Comparison of ENCODE assay signal across 35 cellular contexts in the genomic region with DNA sequence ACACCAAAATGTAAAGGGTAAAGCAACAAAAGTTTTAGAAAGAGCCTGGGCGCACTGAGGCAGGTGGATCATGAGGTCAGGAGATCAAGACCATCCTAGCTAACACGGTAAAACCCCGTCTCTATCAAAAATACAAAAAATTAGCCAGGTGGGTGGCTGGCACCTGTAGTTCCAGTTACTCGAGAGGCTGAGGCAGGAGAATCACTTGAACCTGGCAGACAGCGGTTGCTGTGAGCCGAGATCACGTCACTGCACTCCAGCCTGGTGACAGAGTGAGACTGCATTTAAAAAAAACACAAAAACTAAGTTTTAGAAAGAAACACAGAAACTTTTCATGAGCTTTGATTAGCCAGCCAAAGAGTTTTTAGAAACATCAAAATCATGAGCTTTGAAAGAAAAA.
DNase-seq lines count a peak whose midpoint lies in the region; ATAC-seq and TF ChIP-seq lines count a peak whose summit lies in the region.
"Had no signal": no experiment of that assay in that cellular context is flagged by ENCODE, and none has a peak within 500 bp of the region (broad histone marks: within the 10 kb centered on the region; RNA-seq: fewer than 3 reads in every experiment).

No MANE protein-coding gene starts in this region.

- WGBS in mammary epithelial cell (ENCODE audit: low coverage, missing lambda C conversion rate) = 99% methylated on average over 7 of the region's 7 CpGs
- 51 to 75% methylated on average over 7 of the region's 7 CpGs for WGBS in thyroid gland, 2 donors

- POLR2A ChIA-PET in MCF 10A (lab: Yijun Ruan, JAX) = interaction anchor here (0.6 to 20.2 kb wide), 9 partner anchors 10 to 225 kb away, joined by 3 to 462 read pairs (median 4); partner anchors contain the start of gene APBB2

- no peak for ATAC-seq in RWPE2 (ENCODE audit: low read depth)
- ATAC-seq in GM18861 (IDR thresholded peaks at IDR 0.05; ENCODE audit: unreplicated experiment) = no peak
- ATAC-seq: A549; CD8-positive, alpha-beta T cell had no signal

- no peaks in the 10 kb centered on the region for H4K20me1 ChIP-seq in mammary epithelial cell (ENCODE audit: insufficient read depth, low read length)
- H4K20me1 ChIP-seq: BLaER1 had no signal

- H3K27ac ChIP-seq in mammary epithelial cell (ENCODE audit: insufficient read depth, low read depth, low read length) (no peak overlapping the region), RWPE2 (ENCODE audit: poor library complexity, severe bottlenecking) (peak overlapping the region; percentile 78), ascending aorta (peak overlapping the region; percentile 10 to 22), thyroid gland (peak overlapping the region; percentile 75 to 95 (median 91))
- H3K27ac ChIP-seq: 22Rv1; A549; BLaER1; BLaER1 treated with 17β-estradiol and CSF1 and Interleukin-3, amounts not matched to agents 10 nM and 100 nM; C4-2B had no signal

- CTCF ChIA-PET in MCF 10A (lab: Yijun Ruan, JAX) (interaction anchor here (0.6 to 1.5 kb wide), 4 partner anchors 14 to 161 kb away, joined by 3 to 4 read pairs (median 4); no protein-coding TSS in a partner anchor), mammary epithelial cell (lab: Charles Lee; ENCODE audit: low non-redundant PET) (no interaction called here)

- TF ChIP-seq POLR2A in thyroid gland (IDR thresholded peaks at IDR 0.05) = peak in 1 of 2 donors; percentile 59

- H3K27me3 Mint-ChIP-seq in MCF 10A (ENCODE audit: insufficient read depth, unreplicated experiment) = no peaks in the 10 kb centered on the region
- H3K27me3 Mint-ChIP-seq in activated T-helper 2 cell treated with anti-CD3 and anti-CD28 coated beads, Interferon-gamma antibody, Interleukin-2, Interleukin-4, amounts not matched to agents 10 μg/mL and 5 μg/mL and 100 μg/mL, durations not matched to agents 14 hours and 24 hours and 36 hours (ENCODE audit: low read depth) = no peaks in the 10 kb centered on the region
- H3K27me3 Mint-ChIP-seq: CD8-positive, alpha-beta memory T cell had no signal

- H3K27me3 ChIP-seq in mammary epithelial cell (ENCODE audit: insufficient read depth, low read length) (no peaks in the 10 kb centered on the region), RWPE2 (ENCODE audit: insufficient read depth, poor library complexity, severe bottlenecking) (no peaks in the 10 kb centered on the region), ascending aorta (no peaks in the 10 kb centered on the region), thyroid gland (no peaks in the 10 kb centered on the region)
- H3K27me3 ChIP-seq: BE2C; BLaER1; BLaER1 treated with 17β-estradiol and CSF1 and Interleukin-3, amounts not matched to agents 10 nM and 100 nM had no signal

- H3K4me2 ChIP-seq in mammary epithelial cell (ENCODE audit: insufficient read depth, low read depth, low read length) = no peak overlapping the region
- H3K4me2 ChIP-seq: A549; BLaER1; BLaER1 treated with 17β-estradiol and CSF1 and Interleukin-3, amounts not matched to agents 10 nM and 100 nM had no signal

- BruUV-seq in MCF 10A (replicated peaks; lab: Mats Ljungman, UMichigan) (no TSS peak), mammary epithelial cell (replicated peaks; lab: Mats Ljungman, UMichigan) (no TSS peak)

- H3K36me3 ChIP-seq in mammary epithelial cell (ENCODE audit: insufficient read depth, low read length) (peaks cover 11% of the 10 kb centered on the region), RWPE2 (ENCODE audit: low read depth) (peaks cover 47% of the 10 kb centered on the region), ascending aorta (no peaks in the 10 kb centered on the region), thyroid gland (no peaks in the 10 kb centered on the region)
- H3K36me3 ChIP-seq: BE2C had no signal

- H3K9me3 ChIP-seq in mammary epithelial cell (replicated peaks; ENCODE audit: insufficient read depth, low read length) (peaks cover 2% of the 10 kb centered on the region), RWPE2 (ENCODE audit: severe bottlenecking) (no peaks in the 10 kb centered on the region), ascending aorta (no peaks in the 10 kb centered on the region), thyroid gland (no peaks in the 10 kb centered on the region)
- H3K9me3 ChIP-seq: A549, BE2C, BLaER1, Caco-2 had no signal

- TF ChIP-seq CTCF in MCF 10A (IDR thresholded peaks at IDR 0.05; ENCODE audit: unreplicated experiment) (no peak), mammary epithelial cell (conservative IDR thresholded peaks at IDR 0.05 in 1 of 2, IDR thresholded peaks at IDR 0.05 in 1 of 2; ENCODE audit: extremely low read depth in 1 of 2, insufficient read depth in 1 of 2, low read depth in 1 of 2, low read length in 2 of 2) (no peak), RWPE2 (IDR thresholded peaks at IDR 0.05; ENCODE audit: poor library complexity, severe bottlenecking) (no peak), ascending aorta (IDR thresholded peaks at IDR 0.05) (no peak), thyroid gland (IDR thresholded peaks at IDR 0.05) (no peak)

- peaks cover 47% of the 10 kb centered on the region for H3K4me1 Mint-ChIP-seq in MCF 10A (ENCODE audit: insufficient read depth, unreplicated experiment)
- no peaks in the 10 kb centered on the region for H3K4me1 Mint-ChIP-seq in activated T-helper 2 cell treated with anti-CD3 and anti-CD28 coated beads, Interferon-gamma antibody, Interleukin-2, Interleukin-4, amounts not matched to agents 10 μg/mL and 5 μg/mL and 100 μg/mL, durations not matched to agents 14 hours and 24 hours and 36 hours (ENCODE audit: low read depth)
- H3K4me1 Mint-ChIP-seq: B cell; CD14-positive monocyte; CD4-positive, alpha-beta memory T cell; CD4-positive, CD25-positive, alpha-beta regulatory T cell; CD8-positive, alpha-beta memory T cell had no signal

- H3K9me3 Mint-ChIP-seq in MCF 10A (ENCODE audit: unreplicated experiment) = no peaks in the 10 kb centered on the region
- no peaks in the 10 kb centered on the region for H3K9me3 Mint-ChIP-seq in activated T-helper 2 cell treated with anti-CD3 and anti-CD28 coated beads, Interferon-gamma antibody, Interleukin-2, Interleukin-4, amounts not matched to agents 10 μg/mL and 5 μg/mL and 100 μg/mL, durations not matched to agents 14 hours and 24 hours and 36 hours
- H3K9me3 Mint-ChIP-seq: CD4-positive, alpha-beta T cell; CD8-positive, alpha-beta T cell had no signal

- no peak for DNase-seq in MCF 10A (ENCODE audit: unreplicated experiment)
- no peak for DNase-seq in mammary epithelial cell
- DNase-seq in RWPE2 (ENCODE audit: low spot score) = no peak
- DNase-seq in ascending aorta (ENCODE audit: low spot score in 2 of 2) = no peak
- DNase-seq in thyroid gland = peak in 1 of 2 donors; percentile 79
- no peak for DNase-seq in activated T-helper 2 cell treated with anti-CD3 and anti-CD28 coated beads, Interferon-gamma antibody, Interleukin-2, Interleukin-4, amounts not matched to agents 10 μg/mL and 5 μg/mL and 100 μg/mL, durations not matched to agents 14 hours and 24 hours and 36 hours (ENCODE audit: low spot score)
- DNase-seq in stimulated activated CD4-positive, alpha-beta T cell treated with anti-CD3 and anti-CD28 coated beads, Interleukin-4, amount 100 ng/mL, for 24 hours = no peak
- DNase-seq: 8988T; ACHN; AML-193; BE2C; C1 segment of cervical spinal cord; Caco-2; Calu3; CD4-positive, alpha-beta memory T cell; CD4-positive, alpha-beta T cell; CD4-positive, CD25-positive, alpha-beta regulatory T cell; CD8-positive, alpha-beta memory T cell; CD8-positive, alpha-beta T cell; COR-L47; DMS 273 treated with DMSO at 0.1 percent for 48 hours; DMS153; DMS53; DMS79; DMS79 treated with DMSO at 0.1 percent for 48 hours; DND-41; EL had no signal

- H3K36me3 Mint-ChIP-seq in MCF 10A (ENCODE audit: insufficient read depth, unreplicated experiment) = peaks cover 38% of the 10 kb centered on the region
- H3K36me3 Mint-ChIP-seq in activated T-helper 2 cell treated with anti-CD3 and anti-CD28 coated beads, Interferon-gamma antibody, Interleukin-2, Interleukin-4, amounts not matched to agents 10 μg/mL and 5 μg/mL and 100 μg/mL, durations not matched to agents 14 hours and 24 hours and 36 hours (ENCODE audit: low read depth) = no peaks in the 10 kb centered on the region
- H3K36me3 Mint-ChIP-seq: CD4-positive, alpha-beta memory T cell; CD4-positive, CD25-positive, alpha-beta regulatory T cell; CD8-positive, alpha-beta memory T cell; CD8-positive, alpha-beta T cell had no signal

- peaks cover 91% of the 10 kb centered on the region for H3K79me2 ChIP-seq in mammary epithelial cell (ENCODE audit: insufficient read depth, low read length)

- H2AFZ ChIP-seq in mammary epithelial cell (ENCODE audit: low read depth, low read length) = no peak overlapping the region

- in situ Hi-C loops in mammary epithelial cell (cut with MboI; ENCODE audit: low sequenced_read_pairs in 2 of 2) = no loop called here

- H3K4me3 Mint-ChIP-seq in MCF 10A (ENCODE audit: unreplicated experiment) = no peak overlapping the region
- H3K4me3 Mint-ChIP-seq in activated T-helper 2 cell treated with anti-CD3 and anti-CD28 coated beads, Interferon-gamma antibody, Interleukin-2, Interleukin-4, amounts not matched to agents 10 μg/mL and 5 μg/mL and 100 μg/mL, durations not matched to agents 14 hours and 24 hours and 36 hours (ENCODE audit: low read depth) = no peak overlapping the region
- H3K4me3 Mint-ChIP-seq: B cell; CD14-positive monocyte; CD4-positive, alpha-beta memory T cell; CD4-positive, alpha-beta T cell; CD4-positive, CD25-positive, alpha-beta regulatory T cell; CD8-positive, alpha-beta memory T cell; CD8-positive, alpha-beta T cell had no signal

- peak overlapping the region; percentile 16 for H3K27ac Mint-ChIP-seq in MCF 10A (ENCODE audit: low read depth, unreplicated experiment)
- H3K27ac Mint-ChIP-seq in activated T-helper 2 cell treated with anti-CD3 and anti-CD28 coated beads, Interferon-gamma antibody, Interleukin-2, Interleukin-4, amounts not matched to agents 10 μg/mL and 5 μg/mL and 100 μg/mL, durations not matched to agents 14 hours and 24 hours and 36 hours = no peak overlapping the region
- H3K27ac Mint-ChIP-seq: B cell; CD14-positive monocyte; CD4-positive, alpha-beta memory T cell; CD4-positive, alpha-beta T cell; CD4-positive, CD25-positive, alpha-beta regulatory T cell; CD8-positive, alpha-beta T cell had no signal

- dilution Hi-C loops in mammary epithelial cell (cut with HindIII; ENCODE audit: low sequenced_read_pairs) = no loop called here

- no peak overlapping the region for H3K4me3 ChIP-seq in mammary epithelial cell (replicated peaks in 1 of 3; ENCODE audit: insufficient read depth in 1 of 3, low read depth in 2 of 3, low read length in 3 of 3)
- no peak overlapping the region for H3K4me3 ChIP-seq in RWPE2 (ENCODE audit: severe bottlenecking)
- H3K4me3 ChIP-seq in ascending aorta = no peak overlapping the region
- no peak overlapping the region for H3K4me3 ChIP-seq in thyroid gland (replicated peaks in 1 of 3)
- H3K4me3 ChIP-seq: A549; BLaER1; BLaER1 treated with 17β-estradiol and CSF1 and Interleukin-3, amounts not matched to agents 10 nM and 100 nM had no signal

- peaks cover 40% of the 10 kb centered on the region for H3K4me1 ChIP-seq in mammary epithelial cell (ENCODE audit: insufficient read depth, low read length)
- peaks cover 53% of the 10 kb centered on the region for H3K4me1 ChIP-seq in RWPE2 (ENCODE audit: insufficient read depth, poor library complexity, severe bottlenecking)
- peaks cover 11 to 49% of the 10 kb centered on the region in 2 donors for H3K4me1 ChIP-seq in ascending aorta
- peaks cover 53 to 65% of the 10 kb centered on the region in 2 donors for H3K4me1 ChIP-seq in thyroid gland
- H3K4me1 ChIP-seq: BE2C had no signal

- no peak overlapping the region for H3K9ac ChIP-seq in mammary epithelial cell (ENCODE audit: insufficient read depth, low read length)
- H3K9ac ChIP-seq: BLaER1; BLaER1 treated with 17β-estradiol and CSF1 and Interleukin-3, amounts not matched to agents 10 nM and 100 nM had no signal

- intact Hi-C loops in MCF 10A (cut with micrococcal nuclease) (no loop called here), mammary epithelial cell (cut with micrococcal nuclease) (no loop called here), ascending aorta (cut with DNase I) (no loop called here), thyroid gland (cut with DNase I) (no loop called here)
- intact Hi-C loops in activated T-helper 2 cell treated with anti-CD3 and anti-CD28 coated beads, Interferon-gamma antibody, Interleukin-2, Interleukin-4, amounts not matched to agents 10 μg/mL and 5 μg/mL and 100 μg/mL, durations not matched to agents 14 hours and 24 hours and 36 hours (cut with micrococcal nuclease) = no loop called here
